ENCODE assay signal across 26 cellular contexts in genomic region chr3:10547841-10548783, GRCh38. TPM values are rescaled to one million over a fixed set of nuclear protein-coding genes. Genes with fewer than 3 reads are reported as not detected.
DNase-seq lines count a peak whose midpoint lies in the region; ATAC-seq, FAIRE-seq and TF ChIP-seq lines count a peak whose summit lies in the region.
"Had no signal": no experiment of that assay in that cellular context is flagged by ENCODE, and none has a peak within 500 bp of the region (broad histone marks: within the 10 kb centered on the region; RNA-seq: fewer than 3 reads in every experiment).

No MANE protein-coding gene starts in this region.

- H2AK5ac ChIP-seq in H9 (ENCODE audit: insufficient read length, low read length) (no peak overlapping the region), neuronal stem cell (ENCODE audit: low read depth, low read length) (no peak overlapping the region)

- no peaks in the 10 kb centered on the region for H3K23me2 ChIP-seq in H9 (ENCODE audit: insufficient read length, low read depth, low read length, poor library complexity, severe bottlenecking)

- CTCF ChIA-PET in K562 (lab: Yijun Ruan, JAX; ENCODE audit: low intra/inter-chr PET ratio): no interaction called here
- CTCF ChIA-PET in CD8-positive, alpha-beta memory T cell (lab: Charles Lee): no interaction called here

- H3K36me3 ChIP-seq in K562 (ENCODE audit: control insufficient read depth, insufficient read depth, low read length) (no peaks in the 10 kb centered on the region), neuronal stem cell (replicated peaks in 1 of 2; ENCODE audit: control insufficient read depth in 2 of 2, insufficient read depth in 2 of 2, low read length in 2 of 2) (no peaks in the 10 kb centered on the region), hepatocyte (replicated peaks; ENCODE audit: insufficient read depth, low read depth) (no peaks in the 10 kb centered on the region), lower lobe of right lung (no peaks in the 10 kb centered on the region)
- no peaks in the 10 kb centered on the region for H3K36me3 ChIP-seq in CD8-positive, alpha-beta memory T cell (ENCODE audit: insufficient read depth, low read length)
- H3K36me3 ChIP-seq: adrenal gland, cardiac muscle cell had no signal

- no peaks in the 10 kb centered on the region; a peak in 1 of 7 replicates for H3K36me3 Mint-ChIP-seq in H9 (ENCODE audit: insufficient read depth in 1 of 3, low read depth in 3 of 3)
- peaks cover 0 to under 1% (median 0%) of the 10 kb centered on the region in 3 donors for H3K36me3 Mint-ChIP-seq in CD8-positive, alpha-beta memory T cell
- H3K36me3 Mint-ChIP-seq: CD14-positive monocyte had no signal

- H3K27ac Mint-ChIP-seq in H9: no peak overlapping the region
- peak overlapping the region in 1 of 8 donors; percentile 10 for H3K27ac Mint-ChIP-seq in CD8-positive, alpha-beta memory T cell
- H3K27ac Mint-ChIP-seq: nephron, progenitor cell of endocrine pancreas had no signal

- H3K23ac ChIP-seq in H9 (ENCODE audit: insufficient read length, low read depth, low read length) (no peak overlapping the region), neuronal stem cell (ENCODE audit: low read depth, low read length, poor library complexity) (no peak overlapping the region)

- H3K4me1 Mint-ChIP-seq in H9: peaks cover 16 to 30% of the 10 kb centered on the region in 2 experiments
- H3K4me1 Mint-ChIP-seq in CD8-positive, alpha-beta memory T cell: peaks cover 33 to 38% (median 35%) of the 10 kb centered on the region in 3 donors

- FAIRE-seq in K562 (lab: Jason Lieb, UNC): no peak
- FAIRE-seq: GM12892, small intestine had no signal

- no peak overlapping the region for H2BK15ac ChIP-seq in H9 (ENCODE audit: low read depth, low read length)
- no peak overlapping the region for H2BK15ac ChIP-seq in neuronal stem cell (ENCODE audit: low read length)

- H3K79me1 ChIP-seq in H9 (ENCODE audit: insufficient read depth, low read depth, low read length, poor library complexity, severe bottlenecking) (no peaks in the 10 kb centered on the region), neuronal stem cell (ENCODE audit: low read depth, low read length) (no peaks in the 10 kb centered on the region)

- H3K4me3 Mint-ChIP-seq in H9: no peak overlapping the region
- H3K4me3 Mint-ChIP-seq in CD8-positive, alpha-beta memory T cell: no peak overlapping the region
- H3K4me3 Mint-ChIP-seq: CD14-positive monocyte, nephron had no signal

- no peak overlapping the region for H3K4me2 ChIP-seq in H9 (ENCODE audit: insufficient read depth, insufficient read length, low read length)
- H3K4me2 ChIP-seq in K562 (ENCODE audit: insufficient read depth, low read length): no peak overlapping the region
- H3K4me2 ChIP-seq in neuronal stem cell (ENCODE audit: insufficient read depth, low read length, poor library complexity, severe bottlenecking): no peak overlapping the region
- H3K4me2 ChIP-seq in hepatocyte: no peak overlapping the region
- H3K4me2 ChIP-seq: PC-9 had no signal

- H3K14ac ChIP-seq in H9 (ENCODE audit: insufficient read depth, low read length) (no peak overlapping the region), neuronal stem cell (ENCODE audit: low read length) (no peak overlapping the region)

- no peak for TF ChIP-seq EP300 in K562 (IDR thresholded peaks at IDR 0.05; ENCODE audit: low read length)

- H2AFZ ChIP-seq in H9 (ENCODE audit: low read length) (no peak overlapping the region), K562 (ENCODE audit: low read depth, low read length) (no peak overlapping the region), neuronal stem cell (ENCODE audit: low read length) (no peak overlapping the region), hepatocyte (no peak overlapping the region)
- H2AFZ ChIP-seq: PC-9 had no signal

- POLR2A ChIA-PET in K562 (lab: Yijun Ruan, JAX): interaction anchor here (0.8 to 1.0 kb wide), 2 partner anchors 20 to 840 kb away, joined by 3 read pairs; no protein-coding TSS in a partner anchor
- POLR2A ChIA-PET in CD8-positive, alpha-beta memory T cell (lab: Charles Lee): interaction anchor here (0.5 kb wide), 1 partner anchor 1169 kb away, joined by 3 read pairs; no protein-coding TSS in a partner anchor

- H3K4me3 ChIP-seq in K562 (no peak overlapping the region), neuronal stem cell (ENCODE audit: low read length in 2 of 2) (no peak overlapping the region), hepatocyte (no peak overlapping the region), lower lobe of right lung (no peak overlapping the region)
- H3K4me3 ChIP-seq in CD8-positive, alpha-beta memory T cell (ENCODE audit: low read length): no peak overlapping the region
- H3K4me3 ChIP-seq: adrenal gland, cardiac muscle cell, PC-9 had no signal

- no peak overlapping the region for H2BK12ac ChIP-seq in H9 (ENCODE audit: insufficient read length, low read depth, low read length)
- H2BK12ac ChIP-seq in neuronal stem cell (ENCODE audit: low read length): no peak overlapping the region

- no peaks in the 10 kb centered on the region for H3K4me1 ChIP-seq in H9 (ENCODE audit: insufficient read depth, low read length)
- no peaks in the 10 kb centered on the region; a peak in 1 of 5 replicates for H3K4me1 ChIP-seq in K562 (replicated peaks in 1 of 2; ENCODE audit: control insufficient read depth in 2 of 2, insufficient read depth in 2 of 2, low read length in 2 of 2)
- peaks cover under 1 to 16% of the 10 kb centered on the region in 2 donors for H3K4me1 ChIP-seq in neuronal stem cell (ENCODE audit: control insufficient read depth in 2 of 2, insufficient read depth in 1 of 2, low read depth in 1 of 2, low read length in 2 of 2)
- H3K4me1 ChIP-seq in CD8-positive, alpha-beta memory T cell (ENCODE audit: insufficient read depth, low read length): peaks cover 16% of the 10 kb centered on the region
- no peaks in the 10 kb centered on the region for H3K4me1 ChIP-seq in hepatocyte (ENCODE audit: insufficient read depth)
- no peaks in the 10 kb centered on the region for H3K4me1 ChIP-seq in lower lobe of right lung
- H3K4me1 ChIP-seq: adrenal gland had no signal

- no peak for TF ChIP-seq POLR2A in K562 (conservative IDR thresholded peaks at IDR 0.05)

- ATAC-seq in K562: no peak
- ATAC-seq in lower lobe of right lung: no peak

- no peak overlapping the region for H3K56ac ChIP-seq in H9 (ENCODE audit: insufficient read length, low read depth, low read length)

- peaks cover 2% of the 10 kb centered on the region in 2 experiments; a peak in 3 of 5 replicates for H3K9me3 Mint-ChIP-seq in H9
- peaks cover under 1 to 7% (median 5%) of the 10 kb centered on the region in 5 donors for H3K9me3 Mint-ChIP-seq in CD8-positive, alpha-beta memory T cell

- H4K20me1 ChIP-seq in H9 (ENCODE audit: control insufficient read depth, insufficient read depth, insufficient read length) (no peaks in the 10 kb centered on the region), K562 (replicated peaks; ENCODE audit: control insufficient read depth, insufficient read depth, low read length) (peaks cover 3% of the 10 kb centered on the region; the same call in 1 of the 2 replicates), hepatocyte (ENCODE audit: insufficient read depth, poor library complexity, severe bottlenecking) (no peaks in the 10 kb centered on the region)

- TF ChIP-seq CTCF in H9 (conservative IDR thresholded peaks at IDR 0.05) (no peak), K562 (IDR thresholded peaks at IDR 0.05 in 2 of 3, conservative IDR thresholded peaks at IDR 0.05 in 1 of 3; ENCODE audit: insufficient read depth in 2 of 3, low read depth in 1 of 3, low read length in 3 of 3) (no peak), hepatocyte (IDR thresholded peaks at IDR 0.05; ENCODE audit: poor library complexity) (no peak), lower lobe of right lung (IDR thresholded peaks at IDR 0.05) (no peak)

- H3K9me1 ChIP-seq in K562 (ENCODE audit: control insufficient read depth, insufficient read depth, low read length): no peaks in the 10 kb centered on the region

- intact Hi-C loops in K562 (cut with micrococcal nuclease): no loop called here
- intact Hi-C loops in lower lobe of right lung (cut with DNase I): no loop called here

- H2BK120ac ChIP-seq in H9 (ENCODE audit: low read depth, low read length, poor library complexity, severe bottlenecking): no peak overlapping the region
- H2BK120ac ChIP-seq in neuronal stem cell (ENCODE audit: low read depth, low read length): no peak overlapping the region

- WGBS in H9 (ENCODE audit: extremely low coverage, insufficient read length, low lambda C conversion rate): no CpG with 5 or more reads among the region's 6 CpGs
- under 1% methylated on average over 6 of the region's 6 CpGs for WGBS in K562 (ENCODE audit: insufficient coverage, low coverage, missing lambda C conversion rate)
- WGBS in neuronal stem cell (ENCODE audit: extremely low coverage in 2 of 2, insufficient read length in 2 of 2, insufficient replicate concordance in 1 of 2), 2 donors: no CpG with 5 or more reads among the region's 6 CpGs
- 69% methylated on average over 6 of the region's 6 CpGs for WGBS in hepatocyte (ENCODE audit: low lambda C conversion rate, missing lambda C conversion rate)

- H3K18ac ChIP-seq in H9 (ENCODE audit: insufficient read length, low read depth, low read length) (no peak overlapping the region), neuronal stem cell (ENCODE audit: low read length) (peak overlapping the region; percentile 20)

- H3K27ac ChIP-seq in H9 (ENCODE audit: insufficient read length, low read depth, low read length): no peak overlapping the region
- H3K27ac ChIP-seq in K562 (ENCODE audit: extremely low read depth, low read depth, low read length): no peak overlapping the region
- no peak overlapping the region for H3K27ac ChIP-seq in neuronal stem cell (replicated peaks; ENCODE audit: low read length)
- no peak overlapping the region for H3K27ac ChIP-seq in CD8-positive, alpha-beta memory T cell (ENCODE audit: low read depth, low read length)
- no peak overlapping the region for H3K27ac ChIP-seq in hepatocyte
- H3K27ac ChIP-seq in lower lobe of right lung: no peak overlapping the region
- H3K27ac ChIP-seq: adrenal gland, cardiac muscle cell, epithelial cell of prostate, PC-9, VCaP had no signal

- peaks cover 8% of the 10 kb centered on the region for H3K27me3 Mint-ChIP-seq in H9 (ENCODE audit: low read depth)
- peaks cover 1 to 12% of the 10 kb centered on the region in 2 donors for H3K27me3 Mint-ChIP-seq in CD8-positive, alpha-beta memory T cell
- H3K27me3 Mint-ChIP-seq: progenitor cell of endocrine pancreas had no signal

- H3K9ac ChIP-seq in H9 (ENCODE audit: extremely low read depth, insufficient read length, low read length): no peak overlapping the region
- no peak overlapping the region for H3K9ac ChIP-seq in K562 (ENCODE audit: insufficient read depth in 1 of 2, low read depth in 2 of 2, low read length in 2 of 2)
- H3K9ac ChIP-seq in neuronal stem cell (ENCODE audit: low read depth, low read length, poor library complexity): no peak overlapping the region

- H3K79me2 ChIP-seq in H9 (ENCODE audit: insufficient read depth, low read length): no peaks in the 10 kb centered on the region
- no peaks in the 10 kb centered on the region for H3K79me2 ChIP-seq in K562 (ENCODE audit: control insufficient read depth, insufficient read depth, low read length)
- H3K79me2 ChIP-seq in hepatocyte: no peaks in the 10 kb centered on the region

- no peak overlapping the region for H2BK5ac ChIP-seq in H9 (ENCODE audit: insufficient read length, low read length)
- no peak overlapping the region for H2BK5ac ChIP-seq in neuronal stem cell (ENCODE audit: low read length)

- no peak for TF ChIP-seq RAD21 in K562 (CRISPR knock-in tag; conservative IDR thresholded peaks at IDR 0.05 in 1 of 2, IDR thresholded peaks at IDR 0.05 in 1 of 2)

- no peak overlapping the region for H4K5ac ChIP-seq in H9 (ENCODE audit: insufficient read length, low read depth, low read length)

- H2BK20ac ChIP-seq in H9 (ENCODE audit: low read depth, low read length, poor library complexity, severe bottlenecking): no peak overlapping the region

- no peak overlapping the region for H4K8ac ChIP-seq in H9 (replicated peaks; ENCODE audit: insufficient read length, low read depth, low read length)
- no peak overlapping the region for H4K8ac ChIP-seq in neuronal stem cell (ENCODE audit: low read depth, low read length)

- H4K91ac ChIP-seq in H9 (ENCODE audit: insufficient read length, low read depth, low read length): no peak overlapping the region
- H4K91ac ChIP-seq in neuronal stem cell (ENCODE audit: low read depth, low read length, poor library complexity): no peak overlapping the region

- no peaks in the 10 kb centered on the region for H3K9me3 ChIP-seq in H9 (ENCODE audit: control insufficient read depth, low read depth, low read length)
- no peaks in the 10 kb centered on the region for H3K9me3 ChIP-seq in K562 (replicated peaks; ENCODE audit: control insufficient read depth, insufficient read depth, low read depth, low read length)
- no peaks in the 10 kb centered on the region for H3K9me3 ChIP-seq in neuronal stem cell (replicated peaks in 1 of 2; ENCODE audit: control insufficient read depth in 2 of 2, insufficient read depth in 1 of 2, low read depth in 1 of 2, low read length in 2 of 2)
- H3K9me3 ChIP-seq in CD8-positive, alpha-beta memory T cell (ENCODE audit: low read length): no peaks in the 10 kb centered on the region
- H3K9me3 ChIP-seq in hepatocyte (ENCODE audit: low read depth): no peaks in the 10 kb centered on the region
- no peaks in the 10 kb centered on the region for H3K9me3 ChIP-seq in lower lobe of right lung
- H3K9me3 ChIP-seq: adrenal gland had no signal

- DNase-seq in NCI-H748 (lab: John Stamatoyannopoulos, UW; ENCODE audit: unreplicated experiment) (peak; percentile 3), NCI-H748 treated with DMSO at 0.1 percent for 48 hours (lab: John Stamatoyannopoulos, UW) (no peak), H9 (peak; percentile 10), K562 (ENCODE audit: extremely low read depth in 1 of 4, low spot score in 3 of 4) (no peak), neuronal stem cell (ENCODE audit: low spot score) (no peak), hepatocyte (ENCODE audit: low spot score) (no peak), lower lobe of right lung (no peak)
- DNase-seq in CD8-positive, alpha-beta memory T cell: no peak
- DNase-seq: ACHN; activated effector memory CD4-positive, alpha-beta T cell treated with Interleukin-2 at 50 U/mL for 16 hours; foreskin melanocyte; MM.1S; NCI-H1930; NCI-H69; PC-9; small intestine had no signal

- H3T11ph ChIP-seq in H9 (ENCODE audit: low read length): no peak overlapping the region

- BruUV-seq in K562 (replicated peaks; lab: Mats Ljungman, UMichigan): no TSS peak

- no peak overlapping the region for H3K4ac ChIP-seq in H9 (ENCODE audit: low read depth, low read length)
- no peak overlapping the region for H3K4ac ChIP-seq in neuronal stem cell (ENCODE audit: low read length)

- H3K9me2 ChIP-seq in hepatocyte (replicated peaks; ENCODE audit: insufficient read depth): no peaks in the 10 kb centered on the region

- in situ Hi-C loops in K562 (cut with MboI): no loop called here

- no peaks in the 10 kb centered on the region for H3K27me3 ChIP-seq in H9 (ENCODE audit: insufficient read depth, low read length)
- H3K27me3 ChIP-seq in K562 (ENCODE audit: control insufficient read depth in 2 of 2, insufficient read depth in 2 of 2, low read length in 2 of 2): peaks cover 5 to 27% of the 10 kb centered on the region in 2 experiments; a peak in 4 of 5 replicates
- no peaks in the 10 kb centered on the region for H3K27me3 ChIP-seq in neuronal stem cell (ENCODE audit: control insufficient read depth in 3 of 3, insufficient read depth in 3 of 3, low read depth in 1 of 3, low read length in 3 of 3)
- H3K27me3 ChIP-seq in CD8-positive, alpha-beta memory T cell (ENCODE audit: insufficient read depth, low read length, poor library complexity, severe bottlenecking): no peaks in the 10 kb centered on the region
- H3K27me3 ChIP-seq in hepatocyte: no peaks in the 10 kb centered on the region
- peaks cover 11% of the 10 kb centered on the region for H3K27me3 ChIP-seq in lower lobe of right lung (ENCODE audit: low read depth)
- H3K27me3 ChIP-seq: adrenal gland, cardiac muscle cell had no signal

RNA-seq across cellular contexts. Expression of gene ATP2B2, which starts 42.7 kb away (rescaled TPM):
- 0.22 and 0.33 TPM in 2 replicates for total RNA-seq in H9 (2021)
- total RNA-seq in K562 (2011; cell fraction: chromatin; rRNA removed; ENCODE audit: low replicate concordance): not detected in 2 replicates
- total RNA-seq in K562 (2011; cell fraction: nucleolus; rRNA removed): not detected in 2 replicates
- total RNA-seq in K562 (2011; cell fraction: nucleoplasm; rRNA removed): not detected in 2 replicates
- not detected in 2 replicates for total RNA-seq in K562 (2014; rRNA removed)
- not detected in 2 replicates for total RNA-seq in K562 (2014; rRNA removed; fragmentation: Illumina TruSeq; extraction: Trizol)
- not detected in 2 replicates for total RNA-seq in K562 (2015; rRNA removed; fragmentation: Illumina TruSeq; extraction: Trizol)
- total RNA-seq in K562 (2021): not detected in 2 replicates
- polyA plus RNA-seq in K562 (2011; rRNA removed): not detected in 2 replicates
- polyA plus RNA-seq in K562 (2011; cell fraction: cytosol; rRNA removed): not detected in 2 replicates
- polyA plus RNA-seq in K562 (2011; cell fraction: nucleus; rRNA removed): not detected in 2 replicates
- polyA plus RNA-seq in K562 (2012): 0.01 TPM in 2 replicates
- polyA plus RNA-seq in K562 (2014; fragmentation: Illumina TruSeq; extraction: Trizol): not detected in 2 replicates
- under 1 TPM in 1 of 2 experiments, not detected in 1; 0.06 TPM for polyA plus RNA-seq in K562 (2014; fragmentation: Nextera tagmentation; extraction: Ambion mirVana)
- polyA plus RNA-seq in K562 (2014; rRNA removed): not detected in 2 replicates
- not detected in 2 replicates for polyA minus RNA-seq in K562 (2011; rRNA and poly(A)+ RNA removed)
- polyA minus RNA-seq in K562 (2011; cell fraction: cytosol; rRNA and poly(A)+ RNA removed): not detected in 2 replicates
- polyA minus RNA-seq in K562 (2011; cell fraction: nucleus; rRNA and poly(A)+ RNA removed): under 0.01 TPM in 1 of 2 replicates, not detected in the other
- 0.15 TPM for polyA plus RNA-seq in neuronal stem cell (2013, experiment 1 of 2)
- 0.17 TPM for polyA plus RNA-seq in neuronal stem cell (2013, experiment 2 of 2)
- total RNA-seq in CD8-positive, alpha-beta memory T cell: not detected
- not detected for polyA plus RNA-seq in CD8-positive, alpha-beta memory T cell
- 1.8 and 1.9 TPM in 2 replicates for total RNA-seq in hepatocyte
- 0.66 and 0.75 TPM in 2 replicates for polyA plus RNA-seq in hepatocyte
- 0.09 TPM for total RNA-seq in lower lobe of right lung
- total RNA-seq: dermis microvascular lymphatic vessel endothelial cell, kidney epithelial cell, PC-9 had no signal
- polyA plus RNA-seq: CD14-positive monocyte had no signal

Comparison
In these comparisons a context has a peak if more than half of its experiments do, and no peak if none do; other contexts are left out.
1. DNase-seq: peak in NCI-H748 (single experiment) and H9 (single experiment); none in NCI-H748 treated with DMSO at 0.1 percent for 48 hours (single experiment), K562 (0 of 4), neuronal stem cell (single experiment), CD8-positive, alpha-beta memory T cell (0 of 5), hepatocyte (single experiment) and lower lobe of right lung (single experiment).